ENCODE assay signal across 1 cellular context in the genomic region with DNA sequence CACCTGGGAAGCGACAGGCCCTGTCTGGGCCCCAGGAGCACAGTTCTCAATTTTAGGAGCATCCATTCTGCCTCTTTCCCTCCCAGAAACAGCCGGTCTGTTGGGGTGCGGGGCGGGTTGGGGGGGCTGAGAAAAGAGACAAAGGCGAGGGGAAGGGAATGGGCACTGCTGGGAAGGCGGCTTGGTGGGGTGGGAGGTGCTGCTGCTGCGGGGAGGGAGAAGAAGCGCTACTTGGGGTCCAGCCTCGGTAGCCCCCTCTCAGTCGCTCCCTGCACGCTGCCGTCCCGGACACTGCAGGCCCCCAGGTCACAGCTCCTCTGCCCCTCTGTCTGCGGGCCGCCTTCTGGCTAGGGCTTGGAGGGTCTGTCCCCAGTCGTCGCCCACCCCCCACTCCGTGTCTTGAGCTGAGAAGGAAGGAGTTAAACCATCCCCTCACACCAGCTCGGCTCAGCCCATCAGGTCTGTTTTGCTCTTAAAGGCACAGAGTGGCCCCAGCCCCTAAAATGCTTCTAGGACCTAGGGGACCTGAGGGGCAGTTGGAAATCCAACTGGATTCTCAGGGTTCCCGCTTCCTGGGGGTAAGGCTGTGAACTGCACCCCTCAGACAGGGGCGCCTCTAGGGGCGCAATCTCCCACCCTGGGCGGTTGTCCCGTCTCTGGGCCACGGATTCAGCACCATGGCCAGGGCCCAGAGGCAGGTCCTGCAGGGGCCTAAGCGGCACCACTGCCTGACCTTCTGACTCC.
TF ChIP-seq lines count a peak whose summit lies in the region.

No MANE protein-coding gene starts in this region.

TF ChIP-seq in HepG2, 621 proteins besides CTCF, POLR2A, EP300 and RAD21 (continued from another document and continues in another):
- TF ChIP-seq, protein P1, sequence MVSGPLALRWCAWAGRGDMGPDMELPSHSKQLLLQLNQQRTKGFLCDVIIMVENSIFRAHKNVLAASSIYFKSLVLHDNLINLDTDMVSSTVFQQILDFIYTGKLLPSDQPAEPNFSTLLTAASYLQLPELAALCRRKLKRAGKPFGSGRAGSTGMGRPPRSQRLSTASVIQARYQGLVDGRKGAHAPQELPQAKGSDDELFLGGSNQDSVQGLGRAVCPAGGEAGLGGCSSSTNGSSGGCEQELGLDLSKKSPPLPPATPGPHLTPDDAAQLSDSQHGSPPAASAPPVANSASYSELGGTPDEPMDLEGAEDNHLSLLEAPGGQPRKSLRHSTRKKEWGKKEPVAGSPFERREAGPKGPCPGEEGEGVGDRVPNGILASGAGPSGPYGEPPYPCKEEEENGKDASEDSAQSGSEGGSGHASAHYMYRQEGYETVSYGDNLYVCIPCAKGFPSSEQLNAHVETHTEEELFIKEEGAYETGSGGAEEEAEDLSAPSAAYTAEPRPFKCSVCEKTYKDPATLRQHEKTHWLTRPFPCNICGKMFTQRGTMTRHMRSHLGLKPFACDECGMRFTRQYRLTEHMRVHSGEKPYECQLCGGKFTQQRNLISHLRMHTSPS (CRISPR knock-in tag; IDR thresholded peaks at IDR 0.05; ENCODE audit: low read depth) = peak; percentile 77; the same call in 1 of the 2 replicates
- TF ChIP-seq ZSCAN21 (CRISPR knock-in tag; IDR thresholded peaks at IDR 0.05; ENCODE audit: borderline replicate concordance) (peak; percentile 98), ZBTB42 (CRISPR knock-in tag; IDR thresholded peaks at IDR 0.05) (peak; percentile 87; the same call in 1 of the 2 replicates), MYC (CRISPR knock-in tag; IDR thresholded peaks at IDR 0.05; ENCODE audit: borderline replicate concordance) (peak; percentile 82; the same call in 1 of the 2 replicates), ARNT (IDR thresholded peaks at IDR 0.05) (no peak), ZNF709 (CRISPR knock-in tag; IDR thresholded peaks at IDR 0.05) (peak; percentile 95), HMG20A (CRISPR knock-in tag; IDR thresholded peaks at IDR 0.05; ENCODE audit: borderline replicate concordance) (peak; percentile 37; the same call in 1 of the 2 replicates), ZNF414 (CRISPR knock-in tag; IDR thresholded peaks at IDR 0.05) (0 out of 2 replicates have a peak, but pooled peaks have one; percentile 75), ZNF776 (CRISPR knock-in tag; IDR thresholded peaks at IDR 0.05) (peak; percentile 94), DNMT1 (CRISPR knock-in tag; IDR thresholded peaks at IDR 0.05) (peak; percentile 90), ARNTL (CRISPR knock-in tag; IDR thresholded peaks at IDR 0.05) (peak; percentile 93), HHEX (CRISPR knock-in tag; IDR thresholded peaks at IDR 0.05) (peak; percentile 33; the same call in 1 of the 2 replicates), STAG1 (CRISPR knock-in tag; IDR thresholded peaks at IDR 0.05) (peak; percentile 90), BORCS8-MEF2B (CRISPR knock-in tag; IDR thresholded peaks at IDR 0.05) (peak; percentile 100), NFYC (CRISPR knock-in tag; IDR thresholded peaks at IDR 0.05) (peak; percentile 61), ESRRA (CRISPR knock-in tag; IDR thresholded peaks at IDR 0.05; ENCODE audit: low read depth) (peak; percentile 84), ZNF646 (CRISPR knock-in tag; IDR thresholded peaks at IDR 0.05) (0 out of 2 replicates have a peak, but pooled peaks have one; percentile 58), ZBTB21 (CRISPR knock-in tag; IDR thresholded peaks at IDR 0.05) (peak; percentile 73; the same call in 1 of the 2 replicates), RFXANK (CRISPR knock-in tag; IDR thresholded peaks at IDR 0.05) (peak; percentile 93; the same call in 1 of the 2 replicates), ZNF12 (CRISPR knock-in tag; IDR thresholded peaks at IDR 0.05) (peak; percentile 95), KLF12 (CRISPR knock-in tag; IDR thresholded peaks at IDR 0.05; ENCODE audit: borderline replicate concordance) (peak; percentile 97), ZNF556 (CRISPR knock-in tag; IDR thresholded peaks at IDR 0.05; ENCODE audit: borderline replicate concordance) (peak; percentile 95), ZNF609 (CRISPR knock-in tag; IDR thresholded peaks at IDR 0.05; ENCODE audit: borderline replicate concordance) (peak; percentile 62; the same call in 1 of the 2 replicates), DRAP1 (CRISPR knock-in tag; IDR thresholded peaks at IDR 0.05) (peak; percentile 71; the same call in 1 of the 2 replicates), MTA3 (CRISPR knock-in tag; IDR thresholded peaks at IDR 0.05) (peak; percentile 92), ZFP1 (CRISPR knock-in tag; IDR thresholded peaks at IDR 0.05) (peak; percentile 93; the same call in 1 of the 2 replicates), ZNF569 (CRISPR knock-in tag; IDR thresholded peaks at IDR 0.05; ENCODE audit: borderline replicate concordance) (no peak; the same call in 1 of the 2 replicates), KAT2B (IDR thresholded peaks at IDR 0.05; ENCODE audit: borderline replicate concordance, low read depth, low read length) (no peak), ZFP62 (CRISPR knock-in tag; IDR thresholded peaks at IDR 0.05) (no peak), ZNF605 (CRISPR knock-in tag; IDR thresholded peaks at IDR 0.05) (peak; percentile 98), JDP2 (CRISPR knock-in tag; IDR thresholded peaks at IDR 0.05; ENCODE audit: borderline replicate concordance) (peak; percentile 92; the same call in 1 of the 2 replicates), EEA1 (CRISPR knock-in tag; IDR thresholded peaks at IDR 0.05; ENCODE audit: borderline replicate concordance) (peak; percentile 99), ZBTB38 (CRISPR knock-in tag; IDR thresholded peaks at IDR 0.05) (peak; percentile 91), SOX6 (IDR thresholded peaks at IDR 0.05) (no peak), SOX6 (CRISPR knock-in tag; IDR thresholded peaks at IDR 0.05) (peak; percentile 66), BATF2 (CRISPR knock-in tag; IDR thresholded peaks at IDR 0.05) (no peak)
- TF ChIP-seq, protein P2, sequence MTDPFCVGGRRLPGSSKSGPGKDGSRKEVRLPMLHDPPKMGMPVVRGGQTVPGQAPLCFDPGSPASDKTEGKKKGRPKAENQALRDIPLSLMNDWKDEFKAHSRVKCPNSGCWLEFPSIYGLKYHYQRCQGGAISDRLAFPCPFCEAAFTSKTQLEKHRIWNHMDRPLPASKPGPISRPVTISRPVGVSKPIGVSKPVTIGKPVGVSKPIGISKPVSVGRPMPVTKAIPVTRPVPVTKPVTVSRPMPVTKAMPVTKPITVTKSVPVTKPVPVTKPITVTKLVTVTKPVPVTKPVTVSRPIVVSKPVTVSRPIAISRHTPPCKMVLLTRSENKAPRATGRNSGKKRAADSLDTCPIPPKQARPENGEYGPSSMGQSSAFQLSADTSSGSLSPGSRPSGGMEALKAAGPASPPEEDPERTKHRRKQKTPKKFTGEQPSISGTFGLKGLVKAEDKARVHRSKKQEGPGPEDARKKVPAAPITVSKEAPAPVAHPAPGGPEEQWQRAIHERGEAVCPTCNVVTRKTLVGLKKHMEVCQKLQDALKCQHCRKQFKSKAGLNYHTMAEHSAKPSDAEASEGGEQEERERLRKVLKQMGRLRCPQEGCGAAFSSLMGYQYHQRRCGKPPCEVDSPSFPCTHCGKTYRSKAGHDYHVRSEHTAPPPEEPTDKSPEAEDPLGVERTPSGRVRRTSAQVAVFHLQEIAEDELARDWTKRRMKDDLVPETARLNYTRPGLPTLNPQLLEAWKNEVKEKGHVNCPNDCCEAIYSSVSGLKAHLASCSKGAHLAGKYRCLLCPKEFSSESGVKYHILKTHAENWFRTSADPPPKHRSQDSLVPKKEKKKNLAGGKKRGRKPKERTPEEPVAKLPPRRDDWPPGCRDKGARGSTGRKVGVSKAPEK (CRISPR knock-in tag; IDR thresholded peaks at IDR 0.05; ENCODE audit: borderline replicate concordance) = no peak; the same call in 1 of the 2 replicates
- TF ChIP-seq, protein P3, sequence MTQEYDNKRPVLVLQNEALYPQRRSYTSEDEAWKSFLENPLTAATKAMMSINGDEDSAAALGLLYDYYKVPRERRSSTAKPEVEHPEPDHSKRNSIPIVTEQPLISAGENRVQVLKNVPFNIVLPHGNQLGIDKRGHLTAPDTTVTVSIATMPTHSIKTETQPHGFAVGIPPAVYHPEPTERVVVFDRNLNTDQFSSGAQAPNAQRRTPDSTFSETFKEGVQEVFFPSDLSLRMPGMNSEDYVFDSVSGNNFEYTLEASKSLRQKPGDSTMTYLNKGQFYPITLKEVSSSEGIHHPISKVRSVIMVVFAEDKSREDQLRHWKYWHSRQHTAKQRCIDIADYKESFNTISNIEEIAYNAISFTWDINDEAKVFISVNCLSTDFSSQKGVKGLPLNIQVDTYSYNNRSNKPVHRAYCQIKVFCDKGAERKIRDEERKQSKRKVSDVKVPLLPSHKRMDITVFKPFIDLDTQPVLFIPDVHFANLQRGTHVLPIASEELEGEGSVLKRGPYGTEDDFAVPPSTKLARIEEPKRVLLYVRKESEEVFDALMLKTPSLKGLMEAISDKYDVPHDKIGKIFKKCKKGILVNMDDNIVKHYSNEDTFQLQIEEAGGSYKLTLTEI (CRISPR knock-in tag; conservative IDR thresholded peaks at IDR 0.05) = no peak
